Comparison of ENCODE assay signal across 20 cellular contexts in the genomic region with DNA sequence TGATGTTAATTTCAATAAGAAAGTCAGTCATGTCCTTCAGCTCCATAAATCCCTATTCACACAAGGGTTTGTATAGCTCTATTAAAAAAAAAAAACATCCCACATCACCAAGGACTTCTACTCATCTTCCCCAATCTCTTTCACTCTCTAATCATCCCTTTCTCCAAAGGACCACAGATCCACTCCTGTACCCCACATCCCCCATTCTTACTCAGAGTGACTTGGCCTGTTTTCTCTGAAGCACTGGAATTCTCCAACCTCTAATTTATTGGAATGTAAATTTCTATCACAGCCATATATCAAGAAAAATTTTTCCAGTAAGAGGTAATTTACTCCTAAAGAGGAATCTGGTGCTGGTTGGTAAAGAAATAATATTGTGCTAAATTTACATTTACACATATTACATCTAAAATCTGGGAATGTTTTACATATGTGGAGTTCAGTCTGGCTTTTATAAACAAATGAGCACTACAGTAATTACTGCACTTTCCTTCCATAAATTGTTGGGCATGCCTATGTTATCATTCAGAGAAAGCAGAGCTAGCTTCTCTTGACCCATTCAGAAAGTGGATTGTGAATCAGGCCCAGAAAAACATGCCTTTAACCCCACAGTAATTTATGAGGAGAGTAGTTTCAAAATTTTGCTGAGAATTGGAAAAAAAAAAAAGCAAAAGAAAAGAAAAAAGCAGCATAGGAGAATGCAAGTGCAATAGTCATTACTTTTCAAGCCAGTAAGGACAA.
"Had no signal": no experiment of that assay in that cellular context is flagged by ENCODE, and none has a peak within 500 bp of the region (broad histone marks: within the 10 kb centered on the region; RNA-seq: fewer than 3 reads in every experiment).

No MANE protein-coding gene starts in this region.

- H3K4me1 ChIP-seq: foreskin keratinocyte, testis, uterus had no signal

- ATAC-seq: activated naive CD4-positive, alpha-beta T cell treated with anti-CD3 and anti-CD28 coated beads, Interleukin-2, amount 50 U/mL, for 72 hours; foreskin keratinocyte; left colon; natural killer cell had no signal

- H3K27ac ChIP-seq: foreskin keratinocyte, sigmoid colon, testis, uterus, WERI-Rb-1 had no signal

- DNase-seq: activated CD4-positive, alpha-beta T cell treated with anti-CD3 and anti-CD28 coated beads, Interleukin-2, amount 10 ng/mL, durations not matched to agents 24 days and 14 days; activated effector memory CD4-positive, alpha-beta T cell treated with Interleukin-2 at 50 U/mL for 16 hours; activated T-cell treated with anti-CD3 and anti-CD28 coated beads, Interleukin-2, amount 50 U/mL, for 1 hour; amygdala; cerebellar nuclear complex; dermis blood vessel endothelial cell; erythroblast; foreskin keratinocyte; left colon; natural killer cell; occipital lobe; sigmoid colon; stimulated activated CD4-positive, alpha-beta T cell treated with anti-CD3 and anti-CD28 coated beads, Interleukin-2, amount 100 ng/mL, for 48 hours; stimulated activated CD8-positive, alpha-beta memory T cell treated with anti-CD3 and anti-CD28 coated beads, Interleukin-4, amount 100 ng/mL, for 48 hours; T1000; testis; uterus; WERI-Rb-1 had no signal

- H3K36me3 ChIP-seq: sigmoid colon, uterus, WERI-Rb-1 had no signal

- H3K27me3 ChIP-seq: foreskin keratinocyte, sigmoid colon, testis, uterus had no signal

- H3K9me3 ChIP-seq: sigmoid colon, testis, uterus had no signal

- H3K4me3 ChIP-seq: lung, sigmoid colon, testis, uterus had no signal
